9 cellular contexts compared by ENCODE assay signal in genomic region chrX:37509349-37509748, GRCh38.
A peak's percentile ranks its signal among the peaks of the same experiment; 100 is the strongest.
DNase-seq lines count a peak whose midpoint lies in the region; ATAC-seq lines count a peak whose summit lies in the region.
"Had no signal": no experiment of that assay in that cellular context is flagged by ENCODE, and none has a peak within 500 bp of the region (broad histone marks: within the 10 kb centered on the region; RNA-seq: fewer than 3 reads in every experiment).

No MANE protein-coding gene starts in this region.

- no peak overlapping the region for H3K27ac ChIP-seq in Karpas-422 (ENCODE audit: low read length)

- no peak for ATAC-seq in GM21526 (IDR thresholded peaks at IDR 0.05; ENCODE audit: low FRiP score, unreplicated experiment)
- ATAC-seq: activated CD8-positive, alpha-beta T cell treated with anti-CD3 and anti-CD28 coated beads for 36 hours had no signal

- H3K36me3 ChIP-seq in Karpas-422 (ENCODE audit: insufficient read depth, low read length) = no peaks in the 10 kb centered on the region

- no peaks in the 10 kb centered on the region for H3K79me2 ChIP-seq in Karpas-422 (ENCODE audit: low read length)

- H3K4me3 ChIP-seq in Karpas-422 (ENCODE audit: low read length) = no peak overlapping the region

- no peaks in the 10 kb centered on the region for H3K27me3 ChIP-seq in Karpas-422 (ENCODE audit: low read length)

- H3K9ac ChIP-seq in Karpas-422 (ENCODE audit: low read length) = no peak overlapping the region

- H4K20me1 ChIP-seq in Karpas-422 (ENCODE audit: insufficient read depth, low read depth, low read length) = no peaks in the 10 kb centered on the region

- H3K4me2 ChIP-seq in Karpas-422 (ENCODE audit: low read depth, low read length, poor library complexity, severe bottlenecking) = no peak overlapping the region

- DNase-seq in DMS 273 (lab: John Stamatoyannopoulos, UW; ENCODE audit: unreplicated experiment) (peak; percentile 47), DMS 273 treated with DMSO at 0.1 percent for 48 hours (lab: John Stamatoyannopoulos, UW) (no peak), Karpas-422 (peak; percentile 64), cerebellar cortex (ENCODE audit: low spot score) (peak; percentile 3), renal cortical epithelial cell (ENCODE audit: low read depth) (peak; percentile 0), SIG-M5 (lab: John Stamatoyannopoulos, UW) (no peak), DMS114 treated with DMSO at 0.1 percent for 48 hours (lab: John Stamatoyannopoulos, UW; ENCODE audit: unreplicated experiment) (no peak)
- DNase-seq: activated CD8-positive, alpha-beta T cell treated with anti-CD3 and anti-CD28 coated beads for 36 hours had no signal

- H3K9me3 ChIP-seq in Karpas-422 (ENCODE audit: low read length) = no peaks in the 10 kb centered on the region

- no peaks in the 10 kb centered on the region for H3K4me1 ChIP-seq in Karpas-422 (ENCODE audit: low read length)

- no peak overlapping the region for H2AFZ ChIP-seq in Karpas-422 (ENCODE audit: low read length)

- H3K9me2 ChIP-seq in Karpas-422 (replicated peaks; ENCODE audit: insufficient read depth, low read length) = no peaks in the 10 kb centered on the region

Comparison
In these comparisons a context has a peak if more than half of its experiments do, and no peak if none do; other contexts are left out.
1. DNase-seq: peak in DMS 273 (single experiment), Karpas-422 (single experiment), cerebellar cortex (single experiment) and renal cortical epithelial cell (single experiment); none in DMS 273 treated with DMSO at 0.1 percent for 48 hours (single experiment), SIG-M5 (single experiment) and DMS114 treated with DMSO at 0.1 percent for 48 hours (single experiment).